ENCODE assay signal across 25 cellular contexts in the genomic region with DNA sequence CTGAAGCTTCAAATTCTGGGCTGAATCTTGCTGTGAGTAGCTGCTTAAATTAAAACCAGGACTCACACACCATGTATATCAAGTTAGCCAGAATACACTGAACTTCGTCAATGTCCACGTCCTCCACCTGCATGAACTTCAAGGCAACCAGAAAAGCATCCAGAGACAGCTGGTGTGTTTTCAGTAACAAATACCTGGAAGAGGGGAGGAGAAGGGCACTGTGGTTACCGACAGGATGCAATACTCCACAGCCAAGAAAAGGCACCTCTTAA. TPM values are rescaled to one million over a fixed set of nuclear protein-coding genes. Genes with fewer than 3 reads are reported as not detected.
DNase-seq lines count a peak whose midpoint lies in the region; ATAC-seq and TF ChIP-seq lines count a peak whose summit lies in the region.
"Had no signal": no experiment of that assay in that cellular context is flagged by ENCODE, and none has a peak within 500 bp of the region (broad histone marks: within the 10 kb centered on the region; RNA-seq: fewer than 3 reads in every experiment).

No MANE protein-coding gene starts in this region.

- H3F3A ChIP-seq in GM23338 (replicated peaks; ENCODE audit: low read depth), result no peaks in the 10 kb centered on the region; the same call in none of the 2 replicates

- H3K27ac ChIP-seq in AG04450 (ENCODE audit: low read depth, low read length), result peak overlapping the region; percentile 99
- peak overlapping the region; percentile 77 for H3K27ac ChIP-seq in mesenchymal stem cell (ENCODE audit: low read length, poor library complexity, severe bottlenecking)
- no peak overlapping the region for H3K27ac ChIP-seq in GM23338 (ENCODE audit: low read depth)
- H3K27ac ChIP-seq: body of pancreas, prostate gland, tibial nerve had no signal

- no peak overlapping the region for H4K8ac ChIP-seq in mesenchymal stem cell (ENCODE audit: low read length)

- H3K9me3 ChIP-seq in AG04450 (ENCODE audit: control insufficient read depth, insufficient read depth, low read length), result no peaks in the 10 kb centered on the region; the same call in 1 of the 2 replicates
- no peaks in the 10 kb centered on the region for H3K9me3 ChIP-seq in mesenchymal stem cell (ENCODE audit: control insufficient read depth, low read length)
- H3K9me3 ChIP-seq: body of pancreas, prostate gland, tibial nerve had no signal

- H3K36me3 ChIP-seq in mesenchymal stem cell (ENCODE audit: control insufficient read depth in 1 of 2, insufficient read depth in 2 of 2, low read depth in 1 of 2, low read length in 2 of 2) (peaks cover 36 to 94% of the 10 kb centered on the region in 2 experiments), GM23338 (ENCODE audit: insufficient read depth) (peaks cover 51% of the 10 kb centered on the region)

- H3K27me3 Mint-ChIP-seq in HFFc6 (ENCODE audit: insufficient read depth), result no peaks in the 10 kb centered on the region
- H3K27me3 Mint-ChIP-seq in GM23338 (ENCODE audit: insufficient read depth, low read depth, poor library complexity), result peaks cover 8% of the 10 kb centered on the region
- H3K27me3 Mint-ChIP-seq: CD4-positive, alpha-beta T cell had no signal

- H2AFZ ChIP-seq in mesenchymal stem cell (ENCODE audit: low read depth, low read length) (no peak overlapping the region), GM23338 (no peak overlapping the region)

- DNase-seq in AG04450 (ENCODE audit: low read depth, low spot score), result no peak
- DNase-seq in HFFc6, result no peak
- DNase-seq in mesenchymal stem cell, result no peak
- no peak for DNase-seq in GM23338 (ENCODE audit: low spot score)
- no peak for DNase-seq in NCI-H1930 (lab: John Stamatoyannopoulos, UW)
- DNase-seq: activated CD4-positive, CD25-positive, alpha-beta regulatory T cell; activated CD8-positive, alpha-beta T cell treated with anti-CD3 and anti-CD28 coated beads, Interleukin-2, amount 10 ng/mL, durations not matched to agents 7 days and 5 days; activated gamma-delta T cell; activated T-cell treated with anti-CD3 and anti-CD28 coated beads for 4 hours; body of pancreas; CD4-positive, alpha-beta T cell; DMS 273 treated with DMSO at 0.1 percent for 48 hours; effector CD8-positive, alpha-beta T cell; Kasumi-1; NCI-H1694 treated with DMSO at 0.1 percent for 48 hours had no signal

- no peaks in the 10 kb centered on the region for H3K9me2 ChIP-seq in GM23338 (ENCODE audit: insufficient read depth)

- H2AK5ac ChIP-seq in mesenchymal stem cell (ENCODE audit: low read length, severe bottlenecking), result peak overlapping the region; percentile 88

- no peak overlapping the region for H3K14ac ChIP-seq in mesenchymal stem cell (ENCODE audit: low read length in 2 of 2)

- H3K9me3 Mint-ChIP-seq in HFFc6 (no peaks in the 10 kb centered on the region), GM23338 (no peaks in the 10 kb centered on the region)
- H3K9me3 Mint-ChIP-seq: CD4-positive, alpha-beta T cell had no signal

- peak overlapping the region; percentile 96 for H3K27ac Mint-ChIP-seq in HFFc6
- H3K27ac Mint-ChIP-seq in GM23338, result no peak overlapping the region

- no peaks in the 10 kb centered on the region for H3K79me2 ChIP-seq in GM23338 (replicated peaks; ENCODE audit: insufficient read depth)

- peak overlapping the region; percentile 31 to 44 for H3K4ac ChIP-seq in mesenchymal stem cell (ENCODE audit: low read depth in 1 of 2, low read length in 2 of 2)

- peaks cover 64% of the 10 kb centered on the region for H3K4me1 Mint-ChIP-seq in HFFc6 (ENCODE audit: low read depth)
- peaks cover 13% of the 10 kb centered on the region for H3K4me1 Mint-ChIP-seq in GM23338

- H3K4me1 ChIP-seq in mesenchymal stem cell (ENCODE audit: control insufficient read depth, insufficient read depth, low read depth, low read length) (peaks cover 25% of the 10 kb centered on the region), GM23338 (ENCODE audit: insufficient read depth) (no peaks in the 10 kb centered on the region)
- H3K4me1 ChIP-seq: body of pancreas, prostate gland, tibial nerve had no signal

- H3K4me3 Mint-ChIP-seq in HFFc6, result peak overlapping the region; percentile 83
- H3K4me3 Mint-ChIP-seq in GM23338, result no peak overlapping the region
- H3K4me3 Mint-ChIP-seq: activated CD8-positive, alpha-beta T cell treated with anti-CD3 and anti-CD28 coated beads, Interleukin-2, amount 10 ng/mL, durations not matched to agents 7 days and 5 days; CD4-positive, alpha-beta T cell had no signal

- ATAC-seq in GM21825 (IDR thresholded peaks at IDR 0.05; ENCODE audit: unreplicated experiment) (no peak), GM23338 (no peak), HG03095 (IDR thresholded peaks at IDR 0.05; ENCODE audit: unreplicated experiment) (no peak)
- ATAC-seq: activated CD8-positive, alpha-beta T cell treated with anti-CD3 and anti-CD28 coated beads, Interleukin-2, amount 10 ng/mL, durations not matched to agents 7 days and 5 days; body of pancreas had no signal

- H3K18ac ChIP-seq in mesenchymal stem cell (ENCODE audit: low read depth in 1 of 2, low read length in 2 of 2), result peak overlapping the region in 1 of 2 experiments; percentile 74

- H4K91ac ChIP-seq in mesenchymal stem cell (ENCODE audit: low read length), result no peak overlapping the region

- no peak for TF ChIP-seq CTCF in AG04450 (IDR thresholded peaks at IDR 0.05; ENCODE audit: low read depth, low read length)
- no peak for TF ChIP-seq CTCF in HFFc6 (IDR thresholded peaks at IDR 0.05)
- TF ChIP-seq CTCF in WI38 (IDR thresholded peaks at IDR 0.05; ENCODE audit: low read depth, low read length), result no peak
- no peak for TF ChIP-seq CTCF in GM23338 (conservative IDR thresholded peaks at IDR 0.05; ENCODE audit: low read depth in 2 of 2)

- no peak overlapping the region for H2BK15ac ChIP-seq in mesenchymal stem cell (ENCODE audit: low read depth, poor library complexity, severe bottlenecking)

- H3K36me3 Mint-ChIP-seq in HFFc6 (ENCODE audit: low read depth), result peaks cover 63% of the 10 kb centered on the region
- peaks cover 77% of the 10 kb centered on the region for H3K36me3 Mint-ChIP-seq in GM23338 (ENCODE audit: low read depth)

- H2BK120ac ChIP-seq in mesenchymal stem cell (ENCODE audit: low read depth, low read length), result no peak overlapping the region

- peak overlapping the region; percentile 73 to 97 for H2BK12ac ChIP-seq in mesenchymal stem cell (ENCODE audit: low read length in 2 of 2)

- CTCF ChIA-PET in AG04450 (lab: Charles Lee), result interaction anchor here (1.1 kb wide), 1 partner anchor 8 kb away, joined by 3 read pairs; no protein-coding TSS in a partner anchor

- no peak overlapping the region for H3K9ac ChIP-seq in mesenchymal stem cell (ENCODE audit: low read length)

- H3K4me2 ChIP-seq in mesenchymal stem cell (ENCODE audit: low read length, poor library complexity, severe bottlenecking) (no peak overlapping the region), GM23338 (no peak overlapping the region)

- H3K4me3 ChIP-seq in AG04450 (ENCODE audit: low read depth, low read length) (no peak overlapping the region), WI38 (ENCODE audit: low read depth, low read length) (peak overlapping the region; percentile 41; the same call in 1 of the 2 replicates), mesenchymal stem cell (ENCODE audit: insufficient read depth in 1 of 2, low read depth in 1 of 2, low read length in 2 of 2) (no peak overlapping the region), GM23338 (no peak overlapping the region)
- H3K4me3 ChIP-seq: body of pancreas, prostate gland, tibial nerve had no signal

- H3K27me3 ChIP-seq in AG04450 (ENCODE audit: control insufficient read depth, insufficient read depth, low read length) (no peaks in the 10 kb centered on the region), mesenchymal stem cell (ENCODE audit: control insufficient read depth in 1 of 2, insufficient read depth in 1 of 2, low read length in 2 of 2) (no peaks in the 10 kb centered on the region), GM23338 (ENCODE audit: insufficient read depth) (no peaks in the 10 kb centered on the region)
- H3K27me3 ChIP-seq: body of pancreas, tibial nerve had no signal

- H3K79me1 ChIP-seq in mesenchymal stem cell (replicated peaks; ENCODE audit: low read length, poor library complexity, severe bottlenecking), result peaks cover 11% of the 10 kb centered on the region

- H2BK5ac ChIP-seq in mesenchymal stem cell (ENCODE audit: low read depth, low read length, poor library complexity, severe bottlenecking), result peak overlapping the region; percentile 62

- no peaks in the 10 kb centered on the region; the same call in none of the 2 replicates for H4K20me1 ChIP-seq in GM23338 (replicated peaks; ENCODE audit: insufficient read depth)

- 54% methylated on average over 3 of the region's 3 CpGs for WGBS in mesenchymal stem cell

- no peak overlapping the region for H3K23ac ChIP-seq in mesenchymal stem cell (ENCODE audit: low read length in 2 of 2)

- POLR2A ChIA-PET in AG04450 (lab: Yijun Ruan, JAX), result interaction anchor here (2.6 to 3.2 kb wide), 2 partner anchors 8 to 30 kb away, joined by 18 to 19 read pairs; a partner anchor contains a TSS

RNA-seq across cellular contexts. Expression of a gene that starts 20.4 kb away (rescaled TPM):
- polyA plus RNA-seq in AG04450 (2011; rRNA removed) (not detected in 2 replicates), GM23338 (2016; fragmentation: Nextera tagmentation; extraction: Ambion mirVana) (0.21 and 0.53 TPM in 2 replicates)
- not detected in 2 replicates for polyA minus RNA-seq in AG04450 (2011; rRNA and poly(A)+ RNA removed)
- total RNA-seq in HFFc6 (2021; fragmentation: NEBNext Ultra II Directional; extraction: Animal tissue kit (Norgen Biotek cat#: 25700)), result not detected
- not detected for polyA plus RNA-seq in mesenchymal stem cell (2013, experiment 1 of 2)
- polyA plus RNA-seq in mesenchymal stem cell (2013, experiment 2 of 2), result not detected
- not detected in 2 replicates for total RNA-seq in GM23338 (2014; rRNA removed; shearing (Covaris generic))
- total RNA-seq: activated CD8-positive, alpha-beta T cell treated with anti-CD3 and anti-CD28 coated beads, Interleukin-2, amount 10 ng/mL, durations not matched to agents 7 days and 5 days; body of pancreas; CD4-positive, alpha-beta T cell; frontal cortex; H1; prostate gland; skeletal muscle tissue; tibial nerve had no signal
- polyA plus RNA-seq: esophagus, H1, keratinocyte had no signal

RNA-seq across cellular contexts. Expression of a gene that starts 29.6 kb away (rescaled TPM):
- polyA plus RNA-seq in AG04450 (2011; rRNA removed) (97.2 and 107 TPM in 2 replicates), GM23338 (2016; fragmentation: Nextera tagmentation; extraction: Ambion mirVana) (77.2 and 79.6 TPM in 2 replicates)
- 68.0 and 68.6 TPM in 2 replicates for polyA minus RNA-seq in AG04450 (2011; rRNA and poly(A)+ RNA removed)
- 10 to 100 TPM; 59.1 to 72.5 (median 68.3) TPM for total RNA-seq in HFFc6 (2021; fragmentation: NEBNext Ultra II Directional; extraction: Animal tissue kit (Norgen Biotek cat#: 25700))
- 32.8 TPM for polyA plus RNA-seq in mesenchymal stem cell (2013, experiment 1 of 2)
- polyA plus RNA-seq in mesenchymal stem cell (2013, experiment 2 of 2), result 32.5 TPM
- total RNA-seq in GM23338 (2014; rRNA removed; shearing (Covaris generic)), result 107 and 110 TPM in 2 replicates

RNA-seq across cellular contexts. Expression of a gene that starts 30.6 kb away (rescaled TPM):
- polyA plus RNA-seq in AG04450 (2011; rRNA removed) (69.4 and 75.4 TPM in 2 replicates), GM23338 (2016; fragmentation: Nextera tagmentation; extraction: Ambion mirVana) (64.2 and 67.5 TPM in 2 replicates)
- polyA minus RNA-seq in AG04450 (2011; rRNA and poly(A)+ RNA removed), result 56.7 and 59.9 TPM in 2 replicates
- 100 to 1,000 TPM in 2 of 6 experiments, 10 to 100 TPM in 4; 90.5 to 104 (median 97.0) TPM for total RNA-seq in HFFc6 (2021; fragmentation: NEBNext Ultra II Directional; extraction: Animal tissue kit (Norgen Biotek cat#: 25700))
- polyA plus RNA-seq in mesenchymal stem cell (2013, experiment 1 of 2), result 45.5 TPM
- polyA plus RNA-seq in mesenchymal stem cell (2013, experiment 2 of 2), result 45.2 TPM
- total RNA-seq in GM23338 (2014; rRNA removed; shearing (Covaris generic)), result 121 and 195 TPM in 2 replicates

RNA-seq across cellular contexts. Expression of a gene that starts 56.2 kb away (rescaled TPM):
- 17.7 and 21.5 TPM in 2 replicates for polyA plus RNA-seq in AG04450 (2011; rRNA removed)
- 4.4 and 5.6 TPM in 2 replicates for polyA minus RNA-seq in AG04450 (2011; rRNA and poly(A)+ RNA removed)
- total RNA-seq in HFFc6 (2021; fragmentation: NEBNext Ultra II Directional; extraction: Animal tissue kit (Norgen Biotek cat#: 25700)), result 10 to 100 TPM; 10.2 to 21.3 (median 10.8) TPM
- polyA plus RNA-seq in mesenchymal stem cell (2013, experiment 1 of 2), result 1.4 TPM
- 1.3 TPM for polyA plus RNA-seq in mesenchymal stem cell (2013, experiment 2 of 2)
- 0.76 and 1.0 TPM in 2 replicates for total RNA-seq in GM23338 (2014; rRNA removed; shearing (Covaris generic))
- polyA plus RNA-seq in GM23338 (2016; fragmentation: Nextera tagmentation; extraction: Ambion mirVana), result 1.6 and 1.7 TPM in 2 replicates
- total RNA-seq: activated CD8-positive, alpha-beta T cell treated with anti-CD3 and anti-CD28 coated beads, Interleukin-2, amount 10 ng/mL, durations not matched to agents 7 days and 5 days; CD4-positive, alpha-beta T cell had no signal
- polyA plus RNA-seq: keratinocyte had no signal
